ENCODE assay signal across 8 cellular contexts in genomic region chrX:132217203-132218073, GRCh38. TPM values are rescaled to one million over a fixed set of nuclear protein-coding genes. Genes with fewer than 3 reads are reported as not detected.
DNase-seq lines count a peak whose midpoint lies in the region; ATAC-seq, FAIRE-seq and TF ChIP-seq lines count a peak whose summit lies in the region.

No MANE protein-coding gene starts in this region.

- H3K4me1 Mint-ChIP-seq in T-helper 17 cell = peaks cover 20% of the 10 kb centered on the region

- H3K79me2 ChIP-seq in hepatocyte = peaks cover 34% of the 10 kb centered on the region

- H3K27ac ChIP-seq in hepatocyte = peak overlapping the region; percentile 99

- 64% methylated on average over 14 of the region's 74 CpGs for WGBS in hepatocyte (ENCODE audit: low lambda C conversion rate, missing lambda C conversion rate)

- peak overlapping the region; percentile 66 for H3K4me3 ChIP-seq in hepatocyte
- peak overlapping the region; percentile 62 for H3K4me3 ChIP-seq in retinal pigment epithelial cell (ENCODE audit: low read length)

- H3K9me3 ChIP-seq in T-helper 17 cell (ENCODE audit: control insufficient read depth, low read length, poor library complexity, severe bottlenecking) (no peaks in the 10 kb centered on the region), hepatocyte (ENCODE audit: low read depth) (no peaks in the 10 kb centered on the region)

- DNase-seq in GM18507 (ENCODE audit: extremely low spot score, insufficient read length, low read depth) (peak; percentile 40), NCI-H1694 (lab: John Stamatoyannopoulos, UW) (peak; percentile 67), T-helper 17 cell (peak; percentile 58 to 70 (median 58)), anterior cingulate cortex (lab: John Stamatoyannopoulos, UW) (peak in 48 of 58 donors; percentile 1 to 55 (median 18)), hepatocyte (ENCODE audit: low spot score) (peak; percentile 88), retinal pigment epithelial cell (ENCODE audit: low read depth) (peak; percentile 38), OCI-M2 (lab: John Stamatoyannopoulos, UW; ENCODE audit: unreplicated experiment) (no peak)

- peak; percentile 88 for FAIRE-seq in GM18507 (lab: Jason Lieb, UNC)

- H3K4me1 ChIP-seq in hepatocyte (ENCODE audit: insufficient read depth) = no peaks in the 10 kb centered on the region

- peak overlapping the region; percentile 74 for H3K4me2 ChIP-seq in hepatocyte

- ATAC-seq in HG02938 (IDR thresholded peaks at IDR 0.05; ENCODE audit: unreplicated experiment) (peak; percentile 69), T-helper 17 cell (peak; percentile 78)

- no peaks in the 10 kb centered on the region for H3K36me3 ChIP-seq in hepatocyte (replicated peaks; ENCODE audit: insufficient read depth, low read depth)

- H3K27me3 Mint-ChIP-seq in T-helper 17 cell = no peaks in the 10 kb centered on the region

- H4K20me1 ChIP-seq in hepatocyte (ENCODE audit: insufficient read depth, poor library complexity, severe bottlenecking) = peaks cover 15% of the 10 kb centered on the region

- no peak for TF ChIP-seq CTCF in hepatocyte (IDR thresholded peaks at IDR 0.05; ENCODE audit: poor library complexity)
- TF ChIP-seq CTCF in retinal pigment epithelial cell (conservative IDR thresholded peaks at IDR 0.05; ENCODE audit: low read depth, low read length) = no peak

- H3K36me3 Mint-ChIP-seq in T-helper 17 cell (ENCODE audit: low read depth) = peaks cover 2% of the 10 kb centered on the region

- no peaks in the 10 kb centered on the region for H3K27me3 ChIP-seq in hepatocyte

- H3K9me2 ChIP-seq in hepatocyte (replicated peaks; ENCODE audit: insufficient read depth) = no peaks in the 10 kb centered on the region

- peak overlapping the region; percentile 37 for H2AFZ ChIP-seq in hepatocyte

- peak overlapping the region; percentile 94 for H3K27ac Mint-ChIP-seq in T-helper 17 cell

- peak overlapping the region; percentile 94 for H3K4me3 Mint-ChIP-seq in T-helper 17 cell

RNA-seq across cellular contexts. Expression of gene RAP2C, which starts 1.8 kb away (rescaled TPM):
- total RNA-seq in T-helper 17 cell (10 to 100 TPM; 38.5 to 47.2 TPM), hepatocyte (53.8 and 57.4 TPM in 2 replicates)
- polyA plus RNA-seq in hepatocyte = 30.0 and 32.2 TPM in 2 replicates
